In genomic region chr1:1213919-1214599, GRCh38 we compare ENCODE assay signal across 13 cellular contexts. TPM values are rescaled to one million over a fixed set of nuclear protein-coding genes. Genes with fewer than 3 reads are reported as not detected.
DNase-seq lines count a peak whose midpoint lies in the region; ATAC-seq, FAIRE-seq and TF ChIP-seq lines count a peak whose summit lies in the region.
"Had no signal": no experiment of that assay in that cellular context is flagged by ENCODE, and none has a peak within 500 bp of the region (broad histone marks: within the 10 kb centered on the region; RNA-seq: fewer than 3 reads in every experiment).

Gene TNFRSF4 (minus strand): TSS chr1:1214153. CDS start chr1:1214127, 26 bp downstream.

- H3K27ac Mint-ChIP-seq in CD4-positive, alpha-beta T cell: peak within 1 kb of the TSS; percentile 96
- H3K27ac Mint-ChIP-seq in T-cell (peak within 1 kb of the TSS; percentile 79 to 82), astrocyte (ENCODE audit: unreplicated experiment) (no peak within 1 kb of the TSS)

- H3K4me2 ChIP-seq in astrocyte (ENCODE audit: low read length) (no peak within 1 kb of the TSS), osteoblast (ENCODE audit: insufficient read depth, low read length) (no peak within 1 kb of the TSS)

- intact Hi-C loops in CD4-positive, alpha-beta T cell (cut with DNase I, micrococcal nuclease): no loop called here
- intact Hi-C loops in tibial artery (cut with DNase I; ENCODE audit: low total_unique reads): no loop called here

- no peak for TF ChIP-seq POLR2A in gastroesophageal sphincter (IDR thresholded peaks at IDR 0.05)

- H3K79me2 ChIP-seq in astrocyte (ENCODE audit: insufficient read depth, low read length) (no peaks in the 10 kb centered on the region), osteoblast (ENCODE audit: insufficient read depth, low read length) (no peaks in the 10 kb centered on the region)

- H3K9me3 Mint-ChIP-seq in CD4-positive, alpha-beta T cell: no peaks in the 10 kb centered on the region
- H3K9me3 Mint-ChIP-seq in T-cell (no peaks in the 10 kb centered on the region), astrocyte (ENCODE audit: unreplicated experiment) (no peaks in the 10 kb centered on the region)

- peaks cover 3% of the 10 kb centered on the region for H3K4me1 ChIP-seq in astrocyte (ENCODE audit: insufficient read depth, low read length)
- peaks cover 3% of the 10 kb centered on the region for H3K4me1 ChIP-seq in osteoblast (ENCODE audit: insufficient read depth, low read length)
- H3K4me1 ChIP-seq in gastroesophageal sphincter: peaks cover 0 to 22% (median 0%) of the 10 kb centered on the region in 3 donors
- H3K4me1 ChIP-seq in tibial artery: no peaks in the 10 kb centered on the region

- H3K27ac ChIP-seq in CD4-positive, alpha-beta T cell (ENCODE audit: low read depth, low read length): peak within 1 kb of the TSS; percentile 46
- H3K27ac ChIP-seq in astrocyte (ENCODE audit: low read depth, low read length): no peak within 1 kb of the TSS
- H3K27ac ChIP-seq in osteoblast (ENCODE audit: low read depth, low read length): no peak within 1 kb of the TSS
- H3K27ac ChIP-seq in gastroesophageal sphincter: peak within 1 kb of the TSS in 1 of 4 donors; percentile 38
- no peak within 1 kb of the TSS for H3K27ac ChIP-seq in tibial artery

- H3K27me3 Mint-ChIP-seq in CD4-positive, alpha-beta T cell: no peaks in the 10 kb centered on the region
- no peaks in the 10 kb centered on the region for H3K27me3 Mint-ChIP-seq in T-cell
- H3K27me3 Mint-ChIP-seq in astrocyte (ENCODE audit: low read depth, unreplicated experiment): no peaks in the 10 kb centered on the region

- no peak for TF ChIP-seq EP300 in gastroesophageal sphincter (IDR thresholded peaks at IDR 0.05)

- peaks cover 2% of the 10 kb centered on the region for H3K36me3 ChIP-seq in astrocyte (ENCODE audit: insufficient read depth, low read length)
- peaks cover 11% of the 10 kb centered on the region for H3K36me3 ChIP-seq in osteoblast (ENCODE audit: insufficient read depth, low read length)
- peaks cover 0 to 40% of the 10 kb centered on the region in 2 donors for H3K36me3 ChIP-seq in gastroesophageal sphincter
- H3K36me3 ChIP-seq in tibial artery: peaks cover 23 to 38% (median 30%) of the 10 kb centered on the region in 3 donors

- H3K9ac ChIP-seq in astrocyte (ENCODE audit: low read length): no peak within 1 kb of the TSS

- no peaks in the 10 kb centered on the region for H3K27me3 ChIP-seq in CD4-positive, alpha-beta T cell (ENCODE audit: control insufficient read depth, insufficient read depth, low read length)
- H3K27me3 ChIP-seq in astrocyte (ENCODE audit: insufficient read depth, low read length): no peaks in the 10 kb centered on the region
- no peaks in the 10 kb centered on the region for H3K27me3 ChIP-seq in osteoblast (ENCODE audit: insufficient read depth, low read length)
- H3K27me3 ChIP-seq in gastroesophageal sphincter: no peaks in the 10 kb centered on the region
- peaks cover 0 to 3% of the 10 kb centered on the region in 2 donors for H3K27me3 ChIP-seq in tibial artery

- H3K4me3 ChIP-seq in astrocyte (ENCODE audit: insufficient read depth, low read depth, low read length): no peak within 1 kb of the TSS
- H3K4me3 ChIP-seq in osteoblast (ENCODE audit: insufficient read depth, low read length): no peak within 1 kb of the TSS
- peak within 1 kb of the TSS in 1 of 2 donors; percentile 40 for H3K4me3 ChIP-seq in gastroesophageal sphincter
- H3K4me3 ChIP-seq in tibial artery: no peak within 1 kb of the TSS

- peak; percentile 31 for ATAC-seq in CD4-positive, alpha-beta T cell (ENCODE audit: poor library complexity)
- peak; percentile 6 to 32 (median 15) for ATAC-seq in T-cell (replicated peaks in 1 of 4)
- ATAC-seq in gastroesophageal sphincter: no peak
- ATAC-seq in HG02798 (IDR thresholded peaks at IDR 0.05; ENCODE audit: poor library complexity, unreplicated experiment): no peak
- ATAC-seq: sciatic nerve had no signal

- H3K4me3 Mint-ChIP-seq in CD4-positive, alpha-beta T cell: peak within 1 kb of the TSS; percentile 69
- peak within 1 kb of the TSS; percentile 53 to 65 (median 63) for H3K4me3 Mint-ChIP-seq in T-cell
- peak within 1 kb of the TSS; percentile 20 for H3K4me3 Mint-ChIP-seq in astrocyte (ENCODE audit: unreplicated experiment)

- H3K4me1 Mint-ChIP-seq in CD4-positive, alpha-beta T cell (ENCODE audit: low read depth): peaks cover 25% of the 10 kb centered on the region
- H3K4me1 Mint-ChIP-seq in T-cell: peaks cover 18 to 48% (median 34%) of the 10 kb centered on the region in 3 donors
- peaks cover 2% of the 10 kb centered on the region for H3K4me1 Mint-ChIP-seq in astrocyte (ENCODE audit: low read depth, unreplicated experiment)

- H3K36me3 Mint-ChIP-seq in CD4-positive, alpha-beta T cell (ENCODE audit: low read depth): peaks cover 22% of the 10 kb centered on the region
- H3K36me3 Mint-ChIP-seq in T-cell: peaks cover 11% of the 10 kb centered on the region
- H3K36me3 Mint-ChIP-seq in astrocyte (ENCODE audit: low read depth, unreplicated experiment): peaks cover 4% of the 10 kb centered on the region

- CTCF ChIA-PET in CD4-positive, alpha-beta T cell (lab: Charles Lee): no interaction called here
- CTCF ChIA-PET in T-cell (lab: Charles Lee): no interaction called here

- H2AFZ ChIP-seq in astrocyte (ENCODE audit: low read depth, low read length): no peak within 1 kb of the TSS
- no peak within 1 kb of the TSS for H2AFZ ChIP-seq in osteoblast (ENCODE audit: low read length)

- WGBS in gastroesophageal sphincter (ENCODE audit: low coverage in 1 of 2), 2 donors: 60% methylated on average over 3 of the region's 28 CpGs; no CpG with 5 or more reads in 1 of the 2 donors

- TF ChIP-seq CTCF in CD4-positive, alpha-beta T cell (IDR thresholded peaks at IDR 0.05): no peak
- TF ChIP-seq CTCF in astrocyte (IDR thresholded peaks at IDR 0.05; ENCODE audit: insufficient read depth, low read depth, low read length) (no peak), osteoblast (IDR thresholded peaks at IDR 0.05; ENCODE audit: extremely low read depth, low read depth, low read length) (no peak), gastroesophageal sphincter (IDR thresholded peaks at IDR 0.05) (no peak), tibial artery (IDR thresholded peaks at IDR 0.05) (no peak)

- FAIRE-seq in astrocyte (lab: Jason Lieb, UNC): no peak
- FAIRE-seq: endometrium, GM18507, keratinocyte had no signal

- no peaks in the 10 kb centered on the region for H3K9me3 ChIP-seq in CD4-positive, alpha-beta T cell (ENCODE audit: control insufficient read depth, low read length)
- no peaks in the 10 kb centered on the region for H3K9me3 ChIP-seq in astrocyte (ENCODE audit: insufficient read depth, low read depth, low read length)
- H3K9me3 ChIP-seq in osteoblast (ENCODE audit: low read depth, low read length): no peaks in the 10 kb centered on the region
- no peaks in the 10 kb centered on the region for H3K9me3 ChIP-seq in gastroesophageal sphincter
- H3K9me3 ChIP-seq in tibial artery: no peaks in the 10 kb centered on the region

- POLR2A ChIA-PET in CD4-positive, alpha-beta T cell (lab: Charles Lee): interaction anchor here (1.0 to 1.2 kb wide), 2 partner anchors 55 to 92 kb away, joined by 3 to 5 read pairs; no protein-coding TSS in a partner anchor
- POLR2A ChIA-PET in T-cell (lab: Charles Lee): no interaction called here

- DNase-seq in CD4-positive, alpha-beta T cell: peak in 2 of 10 experiments; percentile 33 to 42
- DNase-seq in T-cell: peak in 5 of 34 experiments; percentile 3 to 34 (median 23)
- no peak for DNase-seq in astrocyte (ENCODE audit: low read depth)
- DNase-seq in osteoblast (ENCODE audit: insufficient read length, low spot score, missing footprints): peak; percentile 84
- DNase-seq in tibial artery: no peak
- no peak for DNase-seq in iPS-NIHi7 (ENCODE audit: extremely low spot score)
- DNase-seq: NCI-H1436 treated with DMSO at 0.1 percent for 48 hours had no signal

- H4K20me1 ChIP-seq in astrocyte (ENCODE audit: insufficient read depth, low read length): peaks cover 18% of the 10 kb centered on the region
- no peaks in the 10 kb centered on the region for H4K20me1 ChIP-seq in osteoblast (ENCODE audit: insufficient read depth, low read length)

RNA-seq across cellular contexts. Expression of gene TNFRSF4, which starts in this region (rescaled TPM):
- 10 to 100 TPM; 27.6 to 28.6 TPM for total RNA-seq in CD4-positive, alpha-beta T cell
- total RNA-seq in T-cell (10 to 100 TPM; 15.1 to 35.4 (median 17.8) TPM), astrocyte (0.34 and 0.41 TPM in 2 replicates), osteoblast (under 0.01 TPM in 1 of 2 replicates, not detected in the other), gastroesophageal sphincter (1 to 10 TPM in 3 of 4 donors, under 1 TPM in 1; 0.93 to 1.6 (median 1.3) TPM)

Comparison
In these comparisons a context has a peak if more than half of its experiments do, and no peak if none do; other contexts are left out.
1. RNA of gene TNFRSF4 (total RNA-seq): 27.6 to 28.6 TPM in CD4-positive, alpha-beta T cell and 15.1 to 35.4 TPM in T-cell; 0.93 to 1.6 TPM in gastroesophageal sphincter, 0.34 to 0.41 TPM in astrocyte and under 0.01 TPM in osteoblast; every median in the first group is over 4 times any median in the second.
2. Peak in DNase-seq in osteoblast; RNA of the gene not detected or under 1 TPM.
3. ATAC-seq: peak in CD4-positive, alpha-beta T cell (single experiment) and T-cell (4 of 4); none in gastroesophageal sphincter (single experiment) and HG02798 (single experiment).
4. Peak in every context shown above with its lines, with median percentiles within 50 percentile points of each other: H3K4me3 Mint-ChIP-seq.